Comparison of ENCODE assay signal across 14 cellular contexts in genomic region chr11:7422544-7423331, GRCh38.
DNase-seq lines count a peak whose midpoint lies in the region; ATAC-seq, FAIRE-seq and TF ChIP-seq lines count a peak whose summit lies in the region.
"Had no signal": no experiment of that assay in that cellular context is flagged by ENCODE, and none has a peak within 500 bp of the region (broad histone marks: within the 10 kb centered on the region; RNA-seq: fewer than 3 reads in every experiment).

No MANE protein-coding gene starts in this region.

- H3K27ac Mint-ChIP-seq in CD4-positive, CD25-positive, alpha-beta regulatory T cell = peak overlapping the region in 2 of 3 donors; percentile 32 to 39

- peak in 1 of 3 donors; percentile 7 for DNase-seq in CD4-positive, CD25-positive, alpha-beta regulatory T cell
- peak; percentile 4 for DNase-seq in fibroblast of the aortic adventitia (ENCODE audit: low read depth)
- DNase-seq in NCI-H2171 treated with DMSO at 0.1 percent for 48 hours (lab: John Stamatoyannopoulos, UW) = no peak
- no peak for DNase-seq in COR-L47 (lab: John Stamatoyannopoulos, UW)
- DNase-seq in SIG-M5 treated with dmso at 0.1 percent for 504 hours (lab: John Stamatoyannopoulos, UW; ENCODE audit: unreplicated experiment) = no peak
- no peak for DNase-seq in urothelium cell line (ENCODE audit: low spot score)
- DNase-seq: activated CD8-positive, alpha-beta memory T cell treated with anti-CD3 and anti-CD28 coated beads for 24 hours; activated gamma-delta T cell; DMS79 treated with DMSO at 0.1 percent for 48 hours; NCI-H510A; upper lobe of left lung had no signal

- H3K27ac ChIP-seq in CD4-positive, CD25-positive, alpha-beta regulatory T cell (ENCODE audit: insufficient read depth, low read length, poor library complexity, severe bottlenecking) = no peak overlapping the region
- H3K27ac ChIP-seq: RWPE1, upper lobe of left lung had no signal

- no peaks in the 10 kb centered on the region for H3K9me2 ChIP-seq in Loucy (replicated peaks; ENCODE audit: low read depth, low read length)

- H3K4me1 Mint-ChIP-seq in CD4-positive, CD25-positive, alpha-beta regulatory T cell = peaks cover 4 to 19% (median 6%) of the 10 kb centered on the region in 4 donors

- no peaks in the 10 kb centered on the region for H3K36me3 Mint-ChIP-seq in CD4-positive, CD25-positive, alpha-beta regulatory T cell

- peak overlapping the region in 1 of 4 donors; percentile 26 for H3K4me3 Mint-ChIP-seq in CD4-positive, CD25-positive, alpha-beta regulatory T cell

- TF ChIP-seq CTCF in Loucy (conservative IDR thresholded peaks at IDR 0.05; ENCODE audit: low read length) (peak; percentile 27), fibroblast of the aortic adventitia (IDR thresholded peaks at IDR 0.05; ENCODE audit: insufficient read depth, low read length) (no peak)

- H3K9me3 Mint-ChIP-seq in CD4-positive, CD25-positive, alpha-beta regulatory T cell = no peaks in the 10 kb centered on the region

- peaks cover 6% of the 10 kb centered on the region for H3K27me3 Mint-ChIP-seq in CD4-positive, CD25-positive, alpha-beta regulatory T cell

- H3K9ac ChIP-seq in Loucy (ENCODE audit: low read depth, low read length, poor library complexity, severe bottlenecking) = no peak overlapping the region

- H3K4me3 ChIP-seq in CD4-positive, CD25-positive, alpha-beta regulatory T cell (ENCODE audit: low read depth, low read length) = peak overlapping the region; percentile 8
- H3K4me3 ChIP-seq in Loucy (ENCODE audit: low read length, poor library complexity, severe bottlenecking) (no peak overlapping the region), fibroblast of the aortic adventitia (ENCODE audit: low read depth, low read length) (no peak overlapping the region)
- H3K4me3 ChIP-seq: upper lobe of left lung had no signal

- H3K4me2 ChIP-seq in Loucy (ENCODE audit: low read depth, low read length, poor library complexity, severe bottlenecking) = peak overlapping the region; percentile 34

- H3K79me2 ChIP-seq in Loucy (ENCODE audit: insufficient read depth, low read length) = no peaks in the 10 kb centered on the region

- no peaks in the 10 kb centered on the region for H3K27me3 ChIP-seq in CD4-positive, CD25-positive, alpha-beta regulatory T cell (ENCODE audit: control insufficient read depth, insufficient read depth, low read length)
- H3K27me3 ChIP-seq in Loucy (ENCODE audit: insufficient read depth, low read length, poor library complexity, severe bottlenecking) = no peaks in the 10 kb centered on the region
- H3K27me3 ChIP-seq: upper lobe of left lung had no signal

- FAIRE-seq in urothelium cell line (lab: Jason Lieb, UNC) = no peak

- peaks cover 9% of the 10 kb centered on the region for H3K4me1 ChIP-seq in CD4-positive, CD25-positive, alpha-beta regulatory T cell (ENCODE audit: control insufficient read depth, insufficient read depth, low read length, poor library complexity, severe bottlenecking)
- H3K4me1 ChIP-seq in Loucy (ENCODE audit: insufficient read depth, low read length, poor library complexity, severe bottlenecking) = peaks cover 13% of the 10 kb centered on the region
- H3K4me1 ChIP-seq: upper lobe of left lung had no signal

- no peaks in the 10 kb centered on the region for H4K20me1 ChIP-seq in Loucy (ENCODE audit: insufficient read depth, low read length, poor library complexity, severe bottlenecking)

- no peaks in the 10 kb centered on the region for H3F3A ChIP-seq in Loucy (ENCODE audit: low read depth)

- peak overlapping the region; percentile 25; the same call in 1 of the 2 replicates for H2AFZ ChIP-seq in Loucy (ENCODE audit: low read length)

- no peaks in the 10 kb centered on the region for H3K9me3 ChIP-seq in CD4-positive, CD25-positive, alpha-beta regulatory T cell (ENCODE audit: control insufficient read depth in 2 of 2, low read length in 2 of 2)
- no peaks in the 10 kb centered on the region for H3K9me3 ChIP-seq in Loucy (ENCODE audit: insufficient read depth, low read depth, low read length)
- H3K9me3 ChIP-seq: upper lobe of left lung had no signal

- no peaks in the 10 kb centered on the region for H3K36me3 ChIP-seq in CD4-positive, CD25-positive, alpha-beta regulatory T cell (ENCODE audit: control insufficient read depth, insufficient read depth, low read length)
- no peaks in the 10 kb centered on the region for H3K36me3 ChIP-seq in Loucy (ENCODE audit: insufficient read depth, low read length)
- H3K36me3 ChIP-seq: upper lobe of left lung had no signal

- ATAC-seq in CD4-positive, CD25-positive, alpha-beta regulatory T cell (ENCODE audit: low read depth in 2 of 2) = peak in 1 of 2 donors; percentile 25
- peak; percentile 64 for ATAC-seq in GM18868 (IDR thresholded peaks at IDR 0.05; ENCODE audit: unreplicated experiment)
